In the genomic region with DNA sequence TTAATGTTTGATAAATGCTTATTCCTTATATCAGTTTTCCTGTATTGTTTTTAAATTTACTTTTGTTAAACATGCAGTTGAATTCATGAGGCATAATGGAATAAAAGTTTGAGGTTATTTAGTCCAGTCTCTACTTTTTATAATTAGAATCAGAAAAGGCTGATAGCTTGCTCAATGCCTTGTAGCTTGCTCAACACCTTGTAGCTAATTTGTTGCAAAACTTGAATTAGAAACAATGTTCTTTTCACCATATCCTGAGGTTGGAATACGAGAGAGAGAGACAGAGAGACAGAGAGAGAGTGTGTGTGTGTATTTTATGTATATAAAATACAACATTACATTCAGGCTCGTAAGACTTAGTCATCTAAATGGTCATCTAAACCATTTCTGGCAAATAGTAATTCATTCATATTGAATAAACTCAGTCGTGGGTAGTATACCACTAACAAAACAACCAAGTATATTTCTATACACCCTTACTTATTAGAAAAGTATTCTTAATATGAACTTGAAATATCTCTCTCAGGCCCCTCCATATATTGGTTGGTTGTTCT, we compare ENCODE assay signal across 14 cellular contexts.
"Had no signal": no experiment of that assay in that cellular context is flagged by ENCODE, and none has a peak within 500 bp of the region (broad histone marks: within the 10 kb centered on the region; RNA-seq: fewer than 3 reads in every experiment).

No MANE protein-coding gene starts in this region.

- H3K4me3 Mint-ChIP-seq: activated CD4-positive, alpha-beta memory T cell treated with anti-CD3 and anti-CD28 coated beads for 36 hours; activated CD4-positive, alpha-beta T cell treated with anti-CD3 and anti-CD28 coated beads for 36 hours; activated naive CD4-positive, alpha-beta T cell treated with anti-CD3 and anti-CD28 coated beads, Interleukin-2, amount 10 ng/mL, durations not matched to agents 7 days and 5 days; activated T-cell treated with anti-CD3 and anti-CD28 coated beads, Interleukin-2, amount 50 U/mL, for 24 hours; natural killer cell; stimulated activated memory B cell treated with anti-CD40 and anti-IgM and Interleukin-4, amounts not matched to agents 10 μg/mL and 1 μg/mL and 100 μg/mL, for 72 hours had no signal

- H3K9me3 ChIP-seq: neutrophil had no signal

- H3K36me3 Mint-ChIP-seq: natural killer cell had no signal

- H3K27me3 Mint-ChIP-seq: activated CD4-positive, alpha-beta memory T cell treated with anti-CD3 and anti-CD28 coated beads for 36 hours; activated CD4-positive, alpha-beta T cell treated with anti-CD3 and anti-CD28 coated beads for 36 hours; activated naive CD4-positive, alpha-beta T cell treated with anti-CD3 and anti-CD28 coated beads, Interleukin-2, amount 10 ng/mL, durations not matched to agents 7 days and 5 days; activated T-cell treated with anti-CD3 and anti-CD28 coated beads, Interleukin-2, amount 50 U/mL, for 24 hours; stimulated activated memory B cell treated with anti-CD40 and anti-IgM and Interleukin-4, amounts not matched to agents 10 μg/mL and 1 μg/mL and 100 μg/mL, for 72 hours had no signal

- FAIRE-seq: kidney had no signal

- H3K36me3 ChIP-seq: WERI-Rb-1 had no signal

- DNase-seq: activated CD4-positive, alpha-beta memory T cell treated with anti-CD3 and anti-CD28 coated beads for 36 hours; activated CD4-positive, alpha-beta T cell treated with anti-CD3 and anti-CD28 coated beads for 36 hours; activated naive CD4-positive, alpha-beta T cell treated with anti-CD3 and anti-CD28 coated beads, Interleukin-2, amount 10 ng/mL, durations not matched to agents 7 days and 5 days; activated T-cell treated with anti-CD3 and anti-CD28 coated beads, Interleukin-2, amount 50 U/mL, for 24 hours; dermis blood vessel endothelial cell; erythroblast; hippocampal formation; kidney; mesendoderm; natural killer cell; stimulated activated CD4-positive, alpha-beta T cell treated with anti-CD3 and anti-CD28 coated beads, Interleukin-2, amount 100 ng/mL, for 48 hours; WERI-Rb-1 had no signal

- H3K27me3 ChIP-seq: neutrophil had no signal

- H3K27ac Mint-ChIP-seq: activated CD4-positive, alpha-beta memory T cell treated with anti-CD3 and anti-CD28 coated beads for 36 hours; activated CD4-positive, alpha-beta T cell treated with anti-CD3 and anti-CD28 coated beads for 36 hours; activated naive CD4-positive, alpha-beta T cell treated with anti-CD3 and anti-CD28 coated beads, Interleukin-2, amount 10 ng/mL, durations not matched to agents 7 days and 5 days; activated T-cell treated with anti-CD3 and anti-CD28 coated beads, Interleukin-2, amount 50 U/mL, for 24 hours; natural killer cell; stimulated activated memory B cell treated with anti-CD40 and anti-IgM and Interleukin-4, amounts not matched to agents 10 μg/mL and 1 μg/mL and 100 μg/mL, for 72 hours had no signal

- H3K9me3 Mint-ChIP-seq: activated CD4-positive, alpha-beta memory T cell treated with anti-CD3 and anti-CD28 coated beads for 36 hours; activated naive CD4-positive, alpha-beta T cell treated with anti-CD3 and anti-CD28 coated beads, Interleukin-2, amount 10 ng/mL, durations not matched to agents 7 days and 5 days; activated T-cell treated with anti-CD3 and anti-CD28 coated beads, Interleukin-2, amount 50 U/mL, for 24 hours; natural killer cell; stimulated activated memory B cell treated with anti-CD40 and anti-IgM and Interleukin-4, amounts not matched to agents 10 μg/mL and 1 μg/mL and 100 μg/mL, for 72 hours had no signal

- H3K27ac ChIP-seq: neutrophil, WERI-Rb-1 had no signal

- H3K4me1 Mint-ChIP-seq: natural killer cell; stimulated activated memory B cell treated with anti-CD40 and anti-IgM and Interleukin-4, amounts not matched to agents 10 μg/mL and 1 μg/mL and 100 μg/mL, for 72 hours had no signal
